ENCODE assay signal across 3 cellular contexts in the genomic region with DNA sequence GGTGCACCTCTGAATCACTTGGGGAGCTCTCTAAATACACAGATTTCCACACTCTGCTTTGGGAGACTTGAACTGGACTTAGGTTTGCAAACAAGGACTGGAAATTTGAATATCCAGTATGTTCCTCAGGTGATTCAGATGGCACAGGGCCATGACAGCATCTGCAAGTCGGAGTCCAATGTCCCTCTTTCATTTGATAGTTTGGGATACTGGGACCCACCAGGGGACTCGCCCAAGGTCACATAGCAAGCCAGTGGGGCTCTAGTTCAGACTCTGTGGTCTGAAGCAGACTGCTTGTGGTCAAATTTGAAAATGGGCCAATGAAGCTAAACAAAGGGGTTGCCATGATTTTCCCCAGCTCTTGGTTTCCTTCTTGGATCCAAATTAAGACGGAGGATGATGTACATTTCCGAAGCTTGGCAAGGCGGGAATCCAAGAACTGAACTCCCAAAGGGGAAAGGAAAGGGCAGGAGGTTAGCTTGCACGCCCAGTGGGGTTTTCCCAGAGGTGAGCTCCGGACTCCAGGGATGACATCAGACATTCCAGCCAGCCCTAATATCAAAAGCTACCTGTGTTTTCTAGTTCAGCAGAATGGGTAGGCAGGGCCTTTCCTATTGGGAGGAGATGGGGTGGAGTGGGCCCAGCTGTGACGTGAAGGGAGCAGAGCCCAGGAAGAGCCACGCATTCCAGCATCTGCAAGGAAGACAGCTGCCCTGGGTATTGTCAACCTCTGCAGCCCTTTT.
A peak's percentile ranks its signal among the peaks of the same experiment; 100 is the strongest.
TF ChIP-seq lines count a peak whose summit lies in the region.

No MANE protein-coding gene starts in this region.

TF ChIP-seq in SK-N-SH, 30 proteins besides CTCF, POLR2A, EP300 and RAD21:
- TF ChIP-seq NRF1 (IDR thresholded peaks at IDR 0.05; ENCODE audit: low read depth, low read length) (no peak), YY1 (IDR thresholded peaks at IDR 0.05; ENCODE audit: low read depth) (no peak), ELF1 (IDR thresholded peaks at IDR 0.05) (no peak), JUND (IDR thresholded peaks at IDR 0.05) (no peak), FOXM1 (IDR thresholded peaks at IDR 0.05; ENCODE audit: low read depth) (no peak), MEF2A (IDR thresholded peaks at IDR 0.05; ENCODE audit: borderline replicate concordance, low read depth) (no peak), SIN3A (IDR thresholded peaks at IDR 0.05; ENCODE audit: borderline replicate concordance, low read depth, low read length) (no peak), GATA2 (CRISPR knock-in tag; IDR thresholded peaks at IDR 0.05) (no peak), MXI1 (IDR thresholded peaks at IDR 0.05; ENCODE audit: low read depth, low read length) (no peak)
- TF ChIP-seq, protein P1, sequence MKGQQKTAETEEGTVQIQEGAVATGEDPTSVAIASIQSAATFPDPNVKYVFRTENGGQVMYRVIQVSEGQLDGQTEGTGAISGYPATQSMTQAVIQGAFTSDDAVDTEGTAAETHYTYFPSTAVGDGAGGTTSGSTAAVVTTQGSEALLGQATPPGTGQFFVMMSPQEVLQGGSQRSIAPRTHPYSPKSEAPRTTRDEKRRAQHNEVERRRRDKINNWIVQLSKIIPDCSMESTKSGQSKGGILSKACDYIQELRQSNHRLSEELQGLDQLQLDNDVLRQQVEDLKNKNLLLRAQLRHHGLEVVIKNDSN (IDR thresholded peaks at IDR 0.05; ENCODE audit: borderline replicate concordance, low read depth) = no peak
- TF ChIP-seq, protein P2, sequence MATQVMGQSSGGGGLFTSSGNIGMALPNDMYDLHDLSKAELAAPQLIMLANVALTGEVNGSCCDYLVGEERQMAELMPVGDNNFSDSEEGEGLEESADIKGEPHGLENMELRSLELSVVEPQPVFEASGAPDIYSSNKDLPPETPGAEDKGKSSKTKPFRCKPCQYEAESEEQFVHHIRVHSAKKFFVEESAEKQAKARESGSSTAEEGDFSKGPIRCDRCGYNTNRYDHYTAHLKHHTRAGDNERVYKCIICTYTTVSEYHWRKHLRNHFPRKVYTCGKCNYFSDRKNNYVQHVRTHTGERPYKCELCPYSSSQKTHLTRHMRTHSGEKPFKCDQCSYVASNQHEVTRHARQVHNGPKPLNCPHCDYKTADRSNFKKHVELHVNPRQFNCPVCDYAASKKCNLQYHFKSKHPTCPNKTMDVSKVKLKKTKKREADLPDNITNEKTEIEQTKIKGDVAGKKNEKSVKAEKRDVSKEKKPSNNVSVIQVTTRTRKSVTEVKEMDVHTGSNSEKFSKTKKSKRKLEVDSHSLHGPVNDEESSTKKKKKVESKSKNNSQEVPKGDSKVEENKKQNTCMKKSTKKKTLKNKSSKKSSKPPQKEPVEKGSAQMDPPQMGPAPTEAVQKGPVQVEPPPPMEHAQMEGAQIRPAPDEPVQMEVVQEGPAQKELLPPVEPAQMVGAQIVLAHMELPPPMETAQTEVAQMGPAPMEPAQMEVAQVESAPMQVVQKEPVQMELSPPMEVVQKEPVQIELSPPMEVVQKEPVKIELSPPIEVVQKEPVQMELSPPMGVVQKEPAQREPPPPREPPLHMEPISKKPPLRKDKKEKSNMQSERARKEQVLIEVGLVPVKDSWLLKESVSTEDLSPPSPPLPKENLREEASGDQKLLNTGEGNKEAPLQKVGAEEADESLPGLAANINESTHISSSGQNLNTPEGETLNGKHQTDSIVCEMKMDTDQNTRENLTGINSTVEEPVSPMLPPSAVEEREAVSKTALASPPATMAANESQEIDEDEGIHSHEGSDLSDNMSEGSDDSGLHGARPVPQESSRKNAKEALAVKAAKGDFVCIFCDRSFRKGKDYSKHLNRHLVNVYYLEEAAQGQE (IDR thresholded peaks at IDR 0.05; ENCODE audit: low read depth, low read length) = no peak

TF ChIP-seq in SK-N-SH treated with all-trans-retinoic acid at 6 μM for 48 hours, 23 proteins besides CTCF, POLR2A, EP300 and RAD21:
- no peak for TF ChIP-seq ZFP3 (CRISPR knock-in tag; IDR thresholded peaks at IDR 0.05)
- no peak for TF ChIP-seq ZNF70 (CRISPR knock-in tag; IDR thresholded peaks at IDR 0.05)
- TF ChIP-seq TOX (CRISPR knock-in tag; IDR thresholded peaks at IDR 0.05; ENCODE audit: borderline replicate concordance) = no peak
- TF ChIP-seq SNAI2 (CRISPR knock-in tag; IDR thresholded peaks at IDR 0.05) = no peak
- TF ChIP-seq, protein P3, sequence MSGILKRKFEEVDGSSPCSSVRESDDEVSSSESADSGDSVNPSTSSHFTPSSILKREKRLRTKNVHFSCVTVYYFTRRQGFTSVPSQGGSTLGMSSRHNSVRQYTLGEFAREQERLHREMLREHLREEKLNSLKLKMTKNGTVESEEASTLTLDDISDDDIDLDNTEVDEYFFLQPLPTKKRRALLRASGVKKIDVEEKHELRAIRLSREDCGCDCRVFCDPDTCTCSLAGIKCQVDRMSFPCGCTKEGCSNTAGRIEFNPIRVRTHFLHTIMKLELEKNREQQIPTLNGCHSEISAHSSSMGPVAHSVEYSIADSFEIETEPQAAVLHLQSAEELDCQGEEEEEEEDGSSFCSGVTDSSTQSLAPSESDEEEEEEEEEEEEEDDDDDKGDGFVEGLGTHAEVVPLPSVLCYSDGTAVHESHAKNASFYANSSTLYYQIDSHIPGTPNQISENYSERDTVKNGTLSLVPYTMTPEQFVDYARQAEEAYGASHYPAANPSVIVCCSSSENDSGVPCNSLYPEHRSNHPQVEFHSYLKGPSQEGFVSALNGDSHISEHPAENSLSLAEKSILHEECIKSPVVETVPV (CRISPR knock-in tag; IDR thresholded peaks at IDR 0.05) = no peak

TF ChIP-seq in endothelial cell of umbilical vein, 7 proteins besides CTCF, POLR2A, EP300 and RAD21:
- peak; percentile 30 for TF ChIP-seq JUN (IDR thresholded peaks at IDR 0.05; ENCODE audit: borderline replicate concordance, insufficient read depth, insufficient read length, low read depth)
- TF ChIP-seq, protein P4, sequence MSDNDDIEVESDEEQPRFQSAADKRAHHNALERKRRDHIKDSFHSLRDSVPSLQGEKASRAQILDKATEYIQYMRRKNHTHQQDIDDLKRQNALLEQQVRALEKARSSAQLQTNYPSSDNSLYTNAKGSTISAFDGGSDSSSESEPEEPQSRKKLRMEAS (IDR thresholded peaks at IDR 0.05; ENCODE audit: insufficient read depth, insufficient read length) = no peak
